ENCODE assay signal across 7 cellular contexts in the genomic region with DNA sequence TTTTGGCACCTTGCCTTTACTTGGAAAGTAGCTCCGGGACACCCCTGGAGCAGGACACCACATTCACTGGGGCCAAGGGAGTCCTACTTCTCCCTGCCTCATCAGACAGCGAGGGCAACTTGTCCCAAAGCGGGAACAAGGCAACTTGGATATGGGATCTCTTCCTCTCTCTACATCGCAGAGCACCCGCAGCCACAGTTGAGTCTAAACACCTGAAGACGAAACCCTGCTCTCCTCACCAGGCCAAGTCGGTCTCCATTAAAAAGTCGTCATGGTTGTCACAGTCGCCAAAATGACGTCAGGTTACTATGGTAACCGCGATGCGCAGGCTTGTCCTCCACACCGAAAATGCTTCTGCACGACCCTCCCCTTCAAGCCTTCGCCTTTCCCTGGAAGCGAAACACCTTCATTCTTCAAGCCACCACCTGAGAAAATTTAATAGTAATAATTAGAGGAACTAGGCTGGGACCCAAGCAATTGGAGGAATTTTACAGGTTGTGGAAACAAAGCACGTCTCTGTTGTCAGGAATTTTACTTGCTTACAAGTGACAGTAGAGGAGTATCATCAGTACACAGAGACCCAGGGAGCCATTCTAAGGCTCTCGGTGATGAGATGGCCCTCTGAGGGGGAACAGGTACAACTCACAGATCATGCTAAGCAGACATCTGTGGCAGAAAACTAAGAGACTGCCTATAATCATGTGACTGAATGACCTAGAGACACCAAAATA. TPM values are rescaled to one million over a fixed set of nuclear protein-coding genes. Genes with fewer than 3 reads are reported as not detected.
A peak's percentile ranks its signal among the peaks of the same experiment; 100 is the strongest.
DNase-seq lines count a peak whose midpoint lies in the region; ATAC-seq and TF ChIP-seq lines count a peak whose summit lies in the region.

No MANE protein-coding gene starts in this region.

- TF ChIP-seq CTCF in SK-N-SH (IDR thresholded peaks at IDR 0.05): no peak
- no peak for TF ChIP-seq CTCF in adrenal gland (IDR thresholded peaks at IDR 0.05)

- H3K4me1 ChIP-seq in SK-N-SH (ENCODE audit: control insufficient read depth in 1 of 2, insufficient read depth in 2 of 2, low read depth in 1 of 2, low read length in 1 of 2): peaks cover 0 to 3% of the 10 kb centered on the region in 2 experiments; a peak in 1 of 4 replicates
- no peaks in the 10 kb centered on the region for H3K4me1 ChIP-seq in adrenal gland (replicated peaks in 1 of 2)

- no peak for TF ChIP-seq POLR2A in adrenal gland (IDR thresholded peaks at IDR 0.05)

- H3K36me3 ChIP-seq in SK-N-SH (replicated peaks in 1 of 2; ENCODE audit: control insufficient read depth in 1 of 2, insufficient read depth in 2 of 2, low read length in 1 of 2) (no peaks in the 10 kb centered on the region), adrenal gland (replicated peaks in 1 of 2) (no peaks in the 10 kb centered on the region)

- ATAC-seq in GM18909 (IDR thresholded peaks at IDR 0.05; ENCODE audit: poor library complexity, unreplicated experiment) (peak; percentile 96), HG03039 (IDR thresholded peaks at IDR 0.05; ENCODE audit: unreplicated experiment) (peak; percentile 97)

- no peaks in the 10 kb centered on the region for H3K9me2 ChIP-seq in SK-N-SH

- no peak for TF ChIP-seq RAD21 in SK-N-SH (IDR thresholded peaks at IDR 0.05; ENCODE audit: low read length)

- peaks cover 6% of the 10 kb centered on the region for H3F3A ChIP-seq in SK-N-SH (replicated peaks; ENCODE audit: insufficient read depth)

- no peak for TF ChIP-seq EP300 in SK-N-SH (IDR thresholded peaks at IDR 0.05; ENCODE audit: borderline replicate concordance in 1 of 2, low read depth in 1 of 2, low read length in 1 of 2)

- peak overlapping the region; percentile 98 for H2AFZ ChIP-seq in SK-N-SH (ENCODE audit: low read depth)

- intact Hi-C loops in adrenal gland (cut with DNase I): no loop called here

- peak; percentile 41 for DNase-seq in SK-N-SH
- peak; percentile 60 to 89 (median 68) for DNase-seq in adrenal gland
- peak; percentile 41 for DNase-seq in iPS DF 4.7 (ENCODE audit: extremely low read depth, low spot score)
- peak; percentile 39 to 55 for DNase-seq in stimulated activated CD4-positive, alpha-beta T cell treated with anti-CD3 and anti-CD28 coated beads, Interleukin-12 subunit alpha, Interleukin-12 subunit beta, amount 100 ng/mL, for 24 hours (ENCODE audit: low read depth in 2 of 2)
- DNase-seq in GF-D8 (lab: John Stamatoyannopoulos, UW): no peak

- peak overlapping the region; percentile 66 for H3K9ac ChIP-seq in SK-N-SH

- H3K4me3 ChIP-seq in SK-N-SH (ENCODE audit: low read depth in 2 of 2, low read length in 1 of 2) (peak overlapping the region; percentile 68 to 73), adrenal gland (peak overlapping the region in 2 of 4 donors; percentile 29 to 62)

- H3K9me3 ChIP-seq in SK-N-SH (no peaks in the 10 kb centered on the region), adrenal gland (replicated peaks in 1 of 3) (no peaks in the 10 kb centered on the region)

- H3K4me2 ChIP-seq in SK-N-SH: peak overlapping the region; percentile 93

- no peaks in the 10 kb centered on the region for H3K79me2 ChIP-seq in SK-N-SH (ENCODE audit: insufficient read depth)

- no peaks in the 10 kb centered on the region for H4K20me1 ChIP-seq in SK-N-SH (ENCODE audit: insufficient read depth)

- under 1% methylated on average over 19 of the region's 19 CpGs for WGBS in SK-N-SH (ENCODE audit: low lambda C conversion rate)
- 0 to 19% (median 9%) methylated on average over 3 to 19 of the region's 19 CpGs for WGBS in adrenal gland, 4 donors

- peak overlapping the region in 1 of 2 experiments; percentile 43; a peak in 1 of 4 replicates for H3K27ac ChIP-seq in SK-N-SH (ENCODE audit: low read depth in 2 of 2, low read length in 1 of 2)
- peak overlapping the region in 1 of 5 donors; percentile 5 for H3K27ac ChIP-seq in adrenal gland

- POLR2A ChIA-PET in SK-N-SH (lab: Yijun Ruan, JAX): no interaction called here

- CTCF ChIA-PET in SK-N-SH (lab: Yijun Ruan, JAX): no interaction called here

- H3K27me3 ChIP-seq in SK-N-SH (ENCODE audit: insufficient read depth) (no peaks in the 10 kb centered on the region), adrenal gland (peaks cover 6% of the 10 kb centered on the region)

TF ChIP-seq in SK-N-SH, 30 proteins besides CTCF, POLR2A, EP300 and RAD21:
- peak; percentile 49 for TF ChIP-seq NRF1 (IDR thresholded peaks at IDR 0.05; ENCODE audit: low read depth, low read length)
- no peak for TF ChIP-seq NFIC (IDR thresholded peaks at IDR 0.05; ENCODE audit: borderline replicate concordance)
- peak; percentile 25; the same call in 1 of the 2 replicates for TF ChIP-seq POLR2AphosphoS5 (IDR thresholded peaks at IDR 0.05; ENCODE audit: low read depth, low read length)
- no peak for TF ChIP-seq JUND (IDR thresholded peaks at IDR 0.05)
- no peak for TF ChIP-seq ELF1 (IDR thresholded peaks at IDR 0.05)
- TF ChIP-seq CHD2 (IDR thresholded peaks at IDR 0.05; ENCODE audit: low read length, partially characterized antibody): peak; percentile 24
- TF ChIP-seq MXI1 (IDR thresholded peaks at IDR 0.05; ENCODE audit: low read depth, low read length): peak; percentile 86
- TF ChIP-seq TAF1 (IDR thresholded peaks at IDR 0.05; ENCODE audit: borderline replicate concordance, low read depth, low read length): peak; percentile 39; the same call in 1 of the 2 replicates
- TF ChIP-seq, protein P1, sequence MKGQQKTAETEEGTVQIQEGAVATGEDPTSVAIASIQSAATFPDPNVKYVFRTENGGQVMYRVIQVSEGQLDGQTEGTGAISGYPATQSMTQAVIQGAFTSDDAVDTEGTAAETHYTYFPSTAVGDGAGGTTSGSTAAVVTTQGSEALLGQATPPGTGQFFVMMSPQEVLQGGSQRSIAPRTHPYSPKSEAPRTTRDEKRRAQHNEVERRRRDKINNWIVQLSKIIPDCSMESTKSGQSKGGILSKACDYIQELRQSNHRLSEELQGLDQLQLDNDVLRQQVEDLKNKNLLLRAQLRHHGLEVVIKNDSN (IDR thresholded peaks at IDR 0.05; ENCODE audit: borderline replicate concordance, low read depth): no peak

RNA-seq across cellular contexts. Expression of a gene that starts 30.5 kb away (rescaled TPM):
- 39.1 and 40.9 TPM in 2 replicates for polyA plus RNA-seq in SK-N-SH (2012; rRNA removed)
- 51.1 and 77.7 TPM in 2 replicates for polyA plus RNA-seq in SK-N-SH (2012; cell fraction: cytosol; rRNA removed)
- 33.1 and 36.4 TPM in 2 replicates for polyA plus RNA-seq in SK-N-SH (2012; cell fraction: nucleus; rRNA removed)
- 100 to 1,000 TPM in 7 of 8 donors, 10 to 100 TPM in 1; 64.9 to 158 (median 135) TPM for total RNA-seq in adrenal gland
- 100 to 1,000 TPM; 260 to 620 (median 476) TPM for polyA plus RNA-seq in adrenal gland

RNA-seq across cellular contexts. Expression of a gene that starts 35.6 kb away (rescaled TPM):
- polyA plus RNA-seq in SK-N-SH (2012; rRNA removed) (0.30 and 0.58 TPM in 2 replicates), adrenal gland (1 to 10 TPM; 1.1 to 1.5 (median 1.1) TPM)
- polyA plus RNA-seq in SK-N-SH (2012; cell fraction: cytosol; rRNA removed): 0.15 and 0.20 TPM in 2 replicates
- polyA plus RNA-seq in SK-N-SH (2012; cell fraction: nucleus; rRNA removed): 2.5 and 2.8 TPM in 2 replicates
- 1 to 10 TPM in 5 of 8 donors, under 1 TPM in 3; 0.65 to 3.4 (median 1.2) TPM for total RNA-seq in adrenal gland

RNA-seq across cellular contexts. Expression of a gene that starts 52.9 kb away (rescaled TPM):
- polyA plus RNA-seq in SK-N-SH (2012; rRNA removed) (20.6 and 26.7 TPM in 2 replicates), adrenal gland (100 to 1,000 TPM in 1 of 3 donors, 10 to 100 TPM in 2; 56.1 to 118 (median 87.1) TPM)
- polyA plus RNA-seq in SK-N-SH (2012; cell fraction: cytosol; rRNA removed): 34.8 and 52.4 TPM in 2 replicates
- polyA plus RNA-seq in SK-N-SH (2012; cell fraction: nucleus; rRNA removed): 6.4 TPM in 2 replicates
- 10 to 100 TPM; 23.5 to 66.7 (median 45.9) TPM for total RNA-seq in adrenal gland
